In the genomic region with DNA sequence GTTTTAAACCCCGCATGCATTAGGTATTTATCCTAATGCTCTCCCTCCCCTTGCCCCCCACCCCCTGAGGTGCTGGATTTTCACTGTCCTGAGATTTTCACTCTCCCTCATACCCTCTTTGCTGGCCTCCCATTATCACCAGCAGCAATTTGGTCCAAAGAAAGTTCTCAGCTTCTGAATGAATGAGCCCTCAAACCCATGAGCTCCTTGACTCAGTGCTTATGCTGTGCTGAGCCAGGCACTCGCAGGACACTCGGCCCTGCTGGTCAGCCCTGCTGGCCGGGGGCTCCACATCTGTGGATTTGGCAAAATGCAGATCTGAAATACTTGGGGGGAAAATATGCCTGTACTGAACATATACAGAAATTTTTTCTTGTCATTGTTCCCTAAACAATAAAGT, we compare ENCODE assay signal across 2 cellular contexts.
TF ChIP-seq lines count a peak whose summit lies in the region.

No MANE protein-coding gene starts in this region.

TF ChIP-seq in GM23338, 12 proteins besides CTCF, POLR2A, EP300 and RAD21:
- TF ChIP-seq, protein P1, sequence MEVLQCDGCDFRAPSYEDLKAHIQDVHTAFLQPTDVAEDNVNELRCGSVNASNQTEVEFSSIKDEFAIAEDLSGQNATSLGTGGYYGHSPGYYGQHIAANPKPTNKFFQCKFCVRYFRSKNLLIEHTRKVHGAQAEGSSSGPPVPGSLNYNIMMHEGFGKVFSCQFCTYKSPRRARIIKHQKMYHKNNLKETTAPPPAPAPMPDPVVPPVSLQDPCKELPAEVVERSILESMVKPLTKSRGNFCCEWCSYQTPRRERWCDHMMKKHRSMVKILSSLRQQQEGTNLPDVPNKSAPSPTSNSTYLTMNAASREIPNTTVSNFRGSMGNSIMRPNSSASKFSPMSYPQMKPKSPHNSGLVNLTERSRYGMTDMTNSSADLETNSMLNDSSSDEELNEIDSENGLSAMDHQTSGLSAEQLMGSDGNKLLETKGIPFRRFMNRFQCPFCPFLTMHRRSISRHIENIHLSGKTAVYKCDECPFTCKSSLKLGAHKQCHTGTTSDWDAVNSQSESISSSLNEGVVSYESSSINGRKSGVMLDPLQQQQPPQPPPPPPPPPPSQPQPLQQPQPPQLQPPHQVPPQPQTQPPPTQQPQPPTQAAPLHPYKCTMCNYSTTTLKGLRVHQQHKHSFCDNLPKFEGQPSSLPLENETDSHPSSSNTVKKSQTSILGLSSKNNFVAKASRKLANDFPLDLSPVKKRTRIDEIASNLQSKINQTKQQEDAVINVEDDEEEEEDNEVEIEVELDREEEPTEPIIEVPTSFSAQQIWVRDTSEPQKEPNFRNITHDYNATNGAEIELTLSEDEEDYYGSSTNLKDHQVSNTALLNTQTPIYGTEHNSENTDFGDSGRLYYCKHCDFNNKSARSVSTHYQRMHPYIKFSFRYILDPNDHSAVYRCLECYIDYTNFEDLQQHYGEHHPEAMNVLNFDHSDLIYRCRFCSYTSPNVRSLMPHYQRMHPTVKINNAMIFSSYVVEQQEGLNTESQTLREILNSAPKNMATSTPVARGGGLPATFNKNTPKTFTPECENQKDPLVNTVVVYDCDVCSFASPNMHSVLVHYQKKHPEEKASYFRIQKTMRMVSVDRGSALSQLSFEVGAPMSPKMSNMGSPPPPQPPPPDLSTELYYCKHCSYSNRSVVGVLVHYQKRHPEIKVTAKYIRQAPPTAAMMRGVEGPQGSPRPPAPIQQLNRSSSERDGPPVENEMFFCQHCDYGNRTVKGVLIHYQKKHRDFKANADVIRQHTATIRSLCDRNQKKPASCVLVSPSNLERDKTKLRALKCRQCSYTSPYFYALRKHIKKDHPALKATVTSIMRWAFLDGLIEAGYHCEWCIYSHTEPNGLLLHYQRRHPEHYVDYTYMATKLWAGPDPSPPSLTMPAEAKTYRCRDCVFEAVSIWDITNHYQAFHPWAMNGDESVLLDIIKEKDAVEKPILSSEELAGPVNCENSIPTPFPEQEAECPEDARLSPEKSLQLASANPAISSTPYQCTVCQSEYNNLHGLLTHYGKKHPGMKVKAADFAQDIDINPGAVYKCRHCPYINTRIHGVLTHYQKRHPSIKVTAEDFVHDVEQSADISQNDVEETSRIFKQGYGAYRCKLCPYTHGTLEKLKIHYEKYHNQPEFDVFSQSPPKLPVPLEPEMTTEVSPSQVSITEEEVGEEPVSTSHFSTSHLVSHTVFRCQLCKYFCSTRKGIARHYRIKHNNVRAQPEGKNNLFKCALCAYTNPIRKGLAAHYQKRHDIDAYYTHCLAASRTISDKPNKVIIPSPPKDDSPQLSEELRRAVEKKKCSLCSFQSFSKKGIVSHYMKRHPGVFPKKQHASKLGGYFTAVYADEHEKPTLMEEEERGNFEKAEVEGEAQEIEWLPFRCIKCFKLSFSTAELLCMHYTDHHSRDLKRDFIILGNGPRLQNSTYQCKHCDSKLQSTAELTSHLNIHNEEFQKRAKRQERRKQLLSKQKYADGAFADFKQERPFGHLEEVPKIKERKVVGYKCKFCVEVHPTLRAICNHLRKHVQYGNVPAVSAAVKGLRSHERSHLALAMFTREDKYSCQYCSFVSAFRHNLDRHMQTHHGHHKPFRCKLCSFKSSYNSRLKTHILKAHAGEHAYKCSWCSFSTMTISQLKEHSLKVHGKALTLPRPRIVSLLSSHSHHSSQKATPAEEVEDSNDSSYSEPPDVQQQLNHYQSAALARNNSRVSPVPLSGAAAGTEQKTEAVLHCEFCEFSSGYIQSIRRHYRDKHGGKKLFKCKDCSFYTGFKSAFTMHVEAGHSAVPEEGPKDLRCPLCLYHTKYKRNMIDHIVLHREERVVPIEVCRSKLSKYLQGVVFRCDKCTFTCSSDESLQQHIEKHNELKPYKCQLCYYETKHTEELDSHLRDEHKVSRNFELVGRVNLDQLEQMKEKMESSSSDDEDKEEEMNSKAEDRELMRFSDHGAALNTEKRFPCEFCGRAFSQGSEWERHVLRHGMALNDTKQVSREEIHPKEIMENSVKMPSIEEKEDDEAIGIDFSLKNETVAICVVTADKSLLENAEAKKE (CRISPR knock-in tag; IDR thresholded peaks at IDR 0.05) = no peak
- TF ChIP-seq NANOG (IDR thresholded peaks at IDR 0.05; ENCODE audit: borderline replicate concordance) (no peak), JUNB (IDR thresholded peaks at IDR 0.05; ENCODE audit: unreplicated experiment) (no peak), ZNF331 (CRISPR knock-in tag; IDR thresholded peaks at IDR 0.05; ENCODE audit: low read depth) (no peak), STAT1 (IDR thresholded peaks at IDR 0.05; ENCODE audit: unreplicated experiment) (no peak), ZNF114 (CRISPR knock-in tag; IDR thresholded peaks at IDR 0.05) (no peak), EZH2 (IDR thresholded peaks at IDR 0.05; ENCODE audit: low read depth, unreplicated experiment) (no peak), POLR2AphosphoS5 (IDR thresholded peaks at IDR 0.05; ENCODE audit: low read depth) (no peak), CREB1 (CRISPR knock-in tag; IDR thresholded peaks at IDR 0.05; ENCODE audit: low read depth) (no peak)

TF ChIP-seq in WTC11, 78 proteins besides CTCF, POLR2A, EP300 and RAD21:
- no peak for TF ChIP-seq HMGXB4 (CRISPR knock-in tag; IDR thresholded peaks at IDR 0.05)
- TF ChIP-seq SMAD4 (CRISPR knock-in tag; IDR thresholded peaks at IDR 0.05) = no peak
